In genomic region chr11:66321606-66322005, GRCh38 we compare ENCODE assay signal across 28 cellular contexts. TPM values are rescaled to one million over a fixed set of nuclear protein-coding genes. Genes with fewer than 3 reads are reported as not detected.
A peak's percentile ranks its signal among the peaks of the same experiment; 100 is the strongest.
DNase-seq lines count a peak whose midpoint lies in the region; ATAC-seq, FAIRE-seq and TF ChIP-seq lines count a peak whose summit lies in the region.
"Had no signal": no experiment of that assay in that cellular context is flagged by ENCODE, and none has a peak within 500 bp of the region (broad histone marks: within the 10 kb centered on the region; RNA-seq: fewer than 3 reads in every experiment).

No MANE protein-coding gene starts in this region.

- H3K4me3 ChIP-seq in H1 (ENCODE audit: extremely low read depth in 1 of 4, insufficient read depth in 2 of 4, low read depth in 3 of 4, low read length in 4 of 4): no peak overlapping the region
- H3K4me3 ChIP-seq in brain microvascular endothelial cell (ENCODE audit: low read depth, low read length): no peak overlapping the region

- H3K27ac Mint-ChIP-seq in naive thymus-derived CD8-positive, alpha-beta T cell: peak overlapping the region in 7 of 10 donors; percentile 31 to 96 (median 92)
- H3K27ac Mint-ChIP-seq: B cell; CD4-positive, CD25-positive, alpha-beta regulatory T cell had no signal

- POLR2A ChIA-PET in H1 (lab: Charles Lee; ENCODE audit: partially characterized antibody): interaction anchor here (0.6 to 1.5 kb wide), 6 partner anchors 9 to 39 kb away, joined by 3 to 7 read pairs (median 3); partner anchors contain the start of genes B4GAT1, BRMS1 and RIN1
- POLR2A ChIA-PET in naive thymus-derived CD8-positive, alpha-beta T cell (lab: Charles Lee): interaction anchor here (0.8 to 2.0 kb wide), 4 partner anchors 9 to 40 kb away, joined by 3 to 48 read pairs (median 4); no protein-coding TSS in a partner anchor

- H3K27me3 ChIP-seq in H1 (replicated peaks in 1 of 4; ENCODE audit: control insufficient read depth in 3 of 4, extremely low read depth in 1 of 4, insufficient read depth in 3 of 4, low read length in 3 of 4) (peaks cover 0 to 5% (median 0%) of the 10 kb centered on the region in 4 experiments; a peak in 3 of 7 replicates), brain microvascular endothelial cell (replicated peaks) (no peaks in the 10 kb centered on the region)

- H3K4me1 ChIP-seq in H1 (replicated peaks in 1 of 4; ENCODE audit: control insufficient read depth in 3 of 4, insufficient read depth in 4 of 4, low read length in 3 of 4): peaks cover 9 to 23% (median 18%) of the 10 kb centered on the region in 4 experiments

- no peak for FAIRE-seq in H1 (lab: Jason Lieb, UNC)
- FAIRE-seq: A204.1, GM12891, RCC 7860 had no signal

- no peaks in the 10 kb centered on the region for H3K36me3 ChIP-seq in H1 (ENCODE audit: control insufficient read depth in 2 of 4, insufficient read depth in 4 of 4, low read length in 3 of 4)
- H3K36me3 ChIP-seq in brain microvascular endothelial cell (replicated peaks): no peaks in the 10 kb centered on the region

- H2AK5ac ChIP-seq in H1 (ENCODE audit: low read depth, low read length): no peak overlapping the region

- H3K4me1 Mint-ChIP-seq in naive thymus-derived CD8-positive, alpha-beta T cell: peaks cover 36 to 78% (median 71%) of the 10 kb centered on the region in 4 donors

- no peak overlapping the region for H3K9ac ChIP-seq in H1 (replicated peaks in 1 of 4; ENCODE audit: extremely low read depth in 1 of 4, low read depth in 3 of 4, low read length in 3 of 4)

- H2BK120ac ChIP-seq in H1 (replicated peaks; ENCODE audit: low read depth, low read length): no peak overlapping the region

- CTCF ChIA-PET in H1 (lab: Charles Lee; ENCODE audit: partially characterized antibody): interaction anchor here (0.6 to 2.0 kb wide), 20 partner anchors 9 to 99 kb away, joined by 3 to 48 read pairs (median 5); partner anchors contain the start of genes NPAS4, RIN1, TMEM151A and YIF1A

- H4K20me1 ChIP-seq in H1 (replicated peaks in 1 of 2; ENCODE audit: control insufficient read depth in 1 of 2, insufficient read depth in 2 of 2, low read length in 2 of 2): no peaks in the 10 kb centered on the region

- in situ Hi-C loops in brain microvascular endothelial cell (cut with HindIII; ENCODE audit: low pct_ligation_motif_present, low sequenced_read_pairs): no loop called here

- no peak overlapping the region for H4K5ac ChIP-seq in H1 (ENCODE audit: insufficient read length, low read depth, low read length)

- no peaks in the 10 kb centered on the region for H3K79me2 ChIP-seq in H1 (ENCODE audit: control insufficient read depth in 1 of 2, insufficient read depth in 2 of 2, low read length in 2 of 2)

- no peaks in the 10 kb centered on the region for H3K36me3 Mint-ChIP-seq in naive thymus-derived CD8-positive, alpha-beta T cell
- H3K36me3 Mint-ChIP-seq: CD4-positive, CD25-positive, alpha-beta regulatory T cell had no signal

- no peak for TF ChIP-seq POLR2A in H1 (IDR thresholded peaks at IDR 0.05; ENCODE audit: control extremely low read depth in 1 of 2, low read depth in 2 of 2, low read length in 2 of 2)

- no peak overlapping the region for H3K23ac ChIP-seq in H1 (ENCODE audit: insufficient read length)

- H3K4me2 ChIP-seq in H1 (ENCODE audit: insufficient read depth in 1 of 2, low read depth in 2 of 2, low read length in 2 of 2): no peak overlapping the region

- TF ChIP-seq CTCF in H1 (IDR thresholded peaks at IDR 0.05; ENCODE audit: control extremely low read depth in 1 of 3, insufficient read depth in 1 of 3, low read depth in 1 of 3, low read length in 3 of 3): no peak
- TF ChIP-seq CTCF in brain microvascular endothelial cell (IDR thresholded peaks at IDR 0.05; ENCODE audit: low read depth, low read length, missing control alignments): no peak

- no peaks in the 10 kb centered on the region for H3K9me3 ChIP-seq in H1 (ENCODE audit: insufficient read depth in 2 of 2, low read depth in 1 of 2, low read length in 1 of 2)

- H3K4me3 Mint-ChIP-seq in naive thymus-derived CD8-positive, alpha-beta T cell: no peak overlapping the region
- H3K4me3 Mint-ChIP-seq: B cell had no signal

- no peak overlapping the region for H2BK20ac ChIP-seq in H1 (ENCODE audit: low read length)

- H3K9me3 Mint-ChIP-seq in naive thymus-derived CD8-positive, alpha-beta T cell: peaks cover 0 to 6% (median 0%) of the 10 kb centered on the region in 9 donors

- no peak overlapping the region for H2BK5ac ChIP-seq in H1 (ENCODE audit: low read depth, low read length)

- TF ChIP-seq EP300 in H1 (IDR thresholded peaks at IDR 0.05; ENCODE audit: borderline replicate concordance in 1 of 2, low read depth in 2 of 2, low read length in 2 of 2): no peak

- no peak overlapping the region for H2AFZ ChIP-seq in H1 (ENCODE audit: low read length)

- H3K27me3 Mint-ChIP-seq in naive thymus-derived CD8-positive, alpha-beta T cell: no peaks in the 10 kb centered on the region
- H3K27me3 Mint-ChIP-seq: B cell; CD4-positive, CD25-positive, alpha-beta regulatory T cell had no signal

- H3K14ac ChIP-seq in H1 (ENCODE audit: insufficient read length): no peak overlapping the region

- WGBS in H1 (ENCODE audit: extremely low coverage in 1 of 2, insufficient coverage in 1 of 2, insufficient read length in 1 of 2, insufficient replicate concordance in 2 of 2, low coverage in 1 of 2, low lambda C conversion rate in 2 of 2, missing lambda C conversion rate in 1 of 2), 2 experiments: 88% methylated on average over 4 of the region's 4 CpGs; no CpG with 5 or more reads in 1 of the 2 experiments

- ATAC-seq in left ventricle myocardium superior: no peak
- ATAC-seq in Right ventricle myocardium superior (ENCODE audit: poor library complexity): no peak
- ATAC-seq in naive thymus-derived CD8-positive, alpha-beta T cell: no peak
- ATAC-seq: HCT116, Right ventricle myocardium inferior had no signal

- H2BK15ac ChIP-seq in H1 (ENCODE audit: low read length): 0 out of 2 replicates have a peak overlapping the region, but pooled peaks have one; percentile 12

- DNase-seq in left ventricle myocardium superior: peak; percentile 5
- DNase-seq in Right ventricle myocardium superior: no peak
- DNase-seq in H1 (ENCODE audit: low read depth in 1 of 2, low spot score in 2 of 2): no peak
- no peak for DNase-seq in naive thymus-derived CD8-positive, alpha-beta T cell
- no peak for DNase-seq in EL
- no peak for DNase-seq in stimulated activated CD4-positive, alpha-beta T cell treated with anti-CD3 and anti-CD28 coated beads, Interleukin-1b, Interleukin-23, amount 100 ng/mL, for 48 hours
- no peak for DNase-seq in NCI-H2227 (lab: John Stamatoyannopoulos, UW; ENCODE audit: unreplicated experiment)
- no peak for DNase-seq in brain microvascular endothelial cell
- DNase-seq: CD4-positive, CD25-positive, alpha-beta regulatory T cell; COR-L47; DMS 273 treated with DMSO at 0.1 percent for 48 hours; DMS79 treated with DMSO at 0.1 percent for 48 hours; GOT3; MV-4-11; NCI-H1105 treated with DMSO at 0.1 percent for 48 hours; NCI-H2029 treated with DMSO at 0.1 percent for 48 hours; NCI-H345; NCI-H524; NCI-H774; OCI-M1 had no signal

- H3K27ac ChIP-seq in H1 (ENCODE audit: low read depth, low read length) (no peak overlapping the region), brain microvascular endothelial cell (no peak overlapping the region)

- no peak overlapping the region for H2BK12ac ChIP-seq in H1 (ENCODE audit: low read depth, low read length)

- H3K23me2 ChIP-seq in H1 (ENCODE audit: low read depth, low read length): peaks cover 3% of the 10 kb centered on the region; the same call in 1 of the 2 replicates

- no peak overlapping the region for H3K18ac ChIP-seq in H1 (ENCODE audit: extremely low read depth, low read length)

- no peak overlapping the region for H4K91ac ChIP-seq in H1 (replicated peaks; ENCODE audit: insufficient read length, low read length)

- H4K8ac ChIP-seq in H1 (ENCODE audit: extremely low read depth, insufficient read depth, low read length): no peak overlapping the region

- H3K56ac ChIP-seq in H1 (replicated peaks; ENCODE audit: insufficient read length, low read depth, low read length): no peak overlapping the region

- intact Hi-C loops in left ventricle myocardium superior (cut with micrococcal nuclease) (no loop called here), Right ventricle myocardium superior (cut with DNase I) (no loop called here)

- H3K79me1 ChIP-seq in H1 (ENCODE audit: low read depth, low read length): no peaks in the 10 kb centered on the region

- no peak overlapping the region for H3K4ac ChIP-seq in H1 (replicated peaks; ENCODE audit: insufficient read length, low read depth, low read length)

- TF ChIP-seq RAD21 in H1 (IDR thresholded peaks at IDR 0.05 in 1 of 2, conservative IDR thresholded peaks at IDR 0.05 in 1 of 2; ENCODE audit: low read depth in 2 of 2, low read length in 2 of 2): no peak

RNA-seq across cellular contexts. Expression of gene CD248, which starts 4.8 kb away (rescaled TPM):
- total RNA-seq in left ventricle myocardium superior: 11.1 TPM
- 15.7 TPM for total RNA-seq in Right ventricle myocardium superior
- total RNA-seq in H1 (2021; fragmentation: NEBNext Ultra II Directional; extraction: Animal tissue kit (Norgen Biotek cat#: 25700)): 3.7 and 3.9 TPM in 2 replicates
- polyA plus RNA-seq in H1 (2011; rRNA removed): 2.7 and 4.6 TPM in 2 replicates
- polyA plus RNA-seq in H1 (2011; cell fraction: cytosol; rRNA removed): 0.84 TPM
- 3.0 TPM for polyA plus RNA-seq in H1 (2011; cell fraction: nucleus; rRNA removed)
- 1.9 to 3.4 TPM (median 2.7 TPM) in 4 replicates for polyA plus RNA-seq in H1 (2012, experiment 1 of 2)
- polyA plus RNA-seq in H1 (2012, experiment 2 of 2): 2.8 TPM
- 11.9 TPM for polyA plus RNA-seq in H1 (2013, experiment 1 of 2)
- 11.8 TPM for polyA plus RNA-seq in H1 (2013, experiment 2 of 2)
- polyA minus RNA-seq in H1 (2011; rRNA and poly(A)+ RNA removed): 0.61 and 0.95 TPM in 2 replicates
- polyA minus RNA-seq in H1 (2011; cell fraction: cytosol; rRNA and poly(A)+ RNA removed): 1.5 TPM
- 1.5 TPM for polyA minus RNA-seq in H1 (2011; cell fraction: nucleus; rRNA and poly(A)+ RNA removed)
- 10 to 100 TPM; 37.0 to 41.3 TPM for total RNA-seq in naive thymus-derived CD8-positive, alpha-beta T cell
- polyA plus RNA-seq in naive thymus-derived CD8-positive, alpha-beta T cell: 100 to 1,000 TPM in 2 of 3 donors, 10 to 100 TPM in 1; 43.8 to 128 (median 114) TPM
- total RNA-seq: M059J, SK-MEL-5 had no signal

RNA-seq across cellular contexts. Expression of gene RIN1, which starts 14.6 kb away (rescaled TPM):
- 1.7 TPM for total RNA-seq in left ventricle myocardium superior
- total RNA-seq in Right ventricle myocardium superior: 1.0 TPM
- total RNA-seq in H1 (2021; fragmentation: NEBNext Ultra II Directional; extraction: Animal tissue kit (Norgen Biotek cat#: 25700)): 5.4 and 6.6 TPM in 2 replicates
- 2.5 and 3.8 TPM in 2 replicates for polyA plus RNA-seq in H1 (2011; rRNA removed)
- polyA plus RNA-seq in H1 (2011; cell fraction: cytosol; rRNA removed): 2.3 TPM
- 10.6 TPM for polyA plus RNA-seq in H1 (2011; cell fraction: nucleus; rRNA removed)
- polyA plus RNA-seq in H1 (2012, experiment 1 of 2): 2.5 to 4.3 TPM (median 3.7 TPM) in 4 replicates
- 2.9 TPM for polyA plus RNA-seq in H1 (2012, experiment 2 of 2)
- 4.4 TPM for polyA plus RNA-seq in H1 (2013, experiment 1 of 2)
- 4.3 TPM for polyA plus RNA-seq in H1 (2013, experiment 2 of 2)
- polyA minus RNA-seq in H1 (2011; rRNA and poly(A)+ RNA removed): 0.66 and 0.98 TPM in 2 replicates
- 6.0 TPM for polyA minus RNA-seq in H1 (2011; cell fraction: cytosol; rRNA and poly(A)+ RNA removed)
- 2.7 TPM for polyA minus RNA-seq in H1 (2011; cell fraction: nucleus; rRNA and poly(A)+ RNA removed)
- total RNA-seq in naive thymus-derived CD8-positive, alpha-beta T cell: 1 to 10 TPM; 7.6 to 8.0 TPM
- 1 to 10 TPM; 2.7 to 6.5 (median 3.7) TPM for polyA plus RNA-seq in naive thymus-derived CD8-positive, alpha-beta T cell

RNA-seq across cellular contexts. Expression of gene BRMS1, which starts 23.3 kb away (rescaled TPM):
- 14.7 TPM for total RNA-seq in left ventricle myocardium superior
- total RNA-seq in Right ventricle myocardium superior: 15.1 TPM
- total RNA-seq in H1 (2021; fragmentation: NEBNext Ultra II Directional; extraction: Animal tissue kit (Norgen Biotek cat#: 25700)): 44.8 and 46.1 TPM in 2 replicates
- 39.2 and 46.5 TPM in 2 replicates for polyA plus RNA-seq in H1 (2011; rRNA removed)
- polyA plus RNA-seq in H1 (2011; cell fraction: cytosol; rRNA removed): 51.8 TPM
- polyA plus RNA-seq in H1 (2011; cell fraction: nucleus; rRNA removed): 43.6 TPM
- 28.2 to 53.4 TPM (median 50.2 TPM) in 4 replicates for polyA plus RNA-seq in H1 (2012, experiment 1 of 2)
- 55.2 TPM for polyA plus RNA-seq in H1 (2012, experiment 2 of 2)
- 30.3 TPM for polyA plus RNA-seq in H1 (2013, experiment 1 of 2)
- polyA plus RNA-seq in H1 (2013, experiment 2 of 2): 31.5 TPM
- 10.5 and 13.1 TPM in 2 replicates for polyA minus RNA-seq in H1 (2011; rRNA and poly(A)+ RNA removed)
- 12.4 TPM for polyA minus RNA-seq in H1 (2011; cell fraction: cytosol; rRNA and poly(A)+ RNA removed)
- polyA minus RNA-seq in H1 (2011; cell fraction: nucleus; rRNA and poly(A)+ RNA removed): 9.7 TPM
- 10 to 100 TPM; 47.6 to 48.8 TPM for total RNA-seq in naive thymus-derived CD8-positive, alpha-beta T cell
- polyA plus RNA-seq in naive thymus-derived CD8-positive, alpha-beta T cell: 10 to 100 TPM; 61.7 to 65.8 (median 63.6) TPM

RNA-seq across cellular contexts. Expression of gene B4GAT1, which starts 25.8 kb away (rescaled TPM):
- total RNA-seq in left ventricle myocardium superior (55.1 TPM), Right ventricle myocardium superior (51.3 TPM)
- total RNA-seq in H1 (2021; fragmentation: NEBNext Ultra II Directional; extraction: Animal tissue kit (Norgen Biotek cat#: 25700)): 27.1 and 27.8 TPM in 2 replicates
- polyA plus RNA-seq in H1 (2011; rRNA removed): 22.2 and 32.8 TPM in 2 replicates
- 21.6 TPM for polyA plus RNA-seq in H1 (2011; cell fraction: cytosol; rRNA removed)
- polyA plus RNA-seq in H1 (2011; cell fraction: nucleus; rRNA removed): 23.0 TPM
- 26.1 to 32.8 TPM (median 30.5 TPM) in 4 replicates for polyA plus RNA-seq in H1 (2012, experiment 1 of 2)
- polyA plus RNA-seq in H1 (2012, experiment 2 of 2): 43.2 TPM
- 36.2 TPM for polyA plus RNA-seq in H1 (2013, experiment 1 of 2)
- polyA plus RNA-seq in H1 (2013, experiment 2 of 2): 34.2 TPM
- polyA minus RNA-seq in H1 (2011; rRNA and poly(A)+ RNA removed): 6.5 and 9.5 TPM in 2 replicates
- 15.2 TPM for polyA minus RNA-seq in H1 (2011; cell fraction: cytosol; rRNA and poly(A)+ RNA removed)
- polyA minus RNA-seq in H1 (2011; cell fraction: nucleus; rRNA and poly(A)+ RNA removed): 8.3 TPM
- total RNA-seq in naive thymus-derived CD8-positive, alpha-beta T cell: 1 to 10 TPM; 7.2 to 7.5 TPM
- 10 to 100 TPM in 1 of 3 donors, 1 to 10 TPM in 2; 7.1 to 12.1 (median 8.5) TPM for polyA plus RNA-seq in naive thymus-derived CD8-positive, alpha-beta T cell

RNA-seq across cellular contexts. Expression of gene TMEM151A, which starts 29.9 kb away (rescaled TPM):
- total RNA-seq in left ventricle myocardium superior: 0.25 TPM
- total RNA-seq in Right ventricle myocardium superior: not detected
- total RNA-seq in H1 (2021; fragmentation: NEBNext Ultra II Directional; extraction: Animal tissue kit (Norgen Biotek cat#: 25700)): 2.4 and 3.2 TPM in 2 replicates
- 3.2 and 4.5 TPM in 2 replicates for polyA plus RNA-seq in H1 (2011; rRNA removed)
- 2.2 TPM for polyA plus RNA-seq in H1 (2011; cell fraction: cytosol; rRNA removed)
- 2.4 TPM for polyA plus RNA-seq in H1 (2011; cell fraction: nucleus; rRNA removed)
- polyA plus RNA-seq in H1 (2012, experiment 1 of 2): 0.87 to 2.5 TPM (median 2.1 TPM) in 4 replicates
- polyA plus RNA-seq in H1 (2012, experiment 2 of 2): 2.3 TPM
- 3.7 TPM for polyA plus RNA-seq in H1 (2013, experiment 1 of 2)
- polyA plus RNA-seq in H1 (2013, experiment 2 of 2): 4.0 TPM
- 0.56 and 1.3 TPM in 2 replicates for polyA minus RNA-seq in H1 (2011; rRNA and poly(A)+ RNA removed)
- 1.8 TPM for polyA minus RNA-seq in H1 (2011; cell fraction: cytosol; rRNA and poly(A)+ RNA removed)
- polyA minus RNA-seq in H1 (2011; cell fraction: nucleus; rRNA and poly(A)+ RNA removed): 2.8 TPM
- total RNA-seq in naive thymus-derived CD8-positive, alpha-beta T cell: under 1 TPM in 1 of 2 experiments, not detected in 1; 0.13 TPM
- polyA plus RNA-seq in naive thymus-derived CD8-positive, alpha-beta T cell: not detected
- total RNA-seq: CD4-positive, CD25-positive, alpha-beta regulatory T cell; M059J had no signal
- polyA plus RNA-seq: CD4-positive, CD25-positive, alpha-beta regulatory T cell had no signal
